8 cellular contexts compared by ENCODE assay signal in the genomic region with DNA sequence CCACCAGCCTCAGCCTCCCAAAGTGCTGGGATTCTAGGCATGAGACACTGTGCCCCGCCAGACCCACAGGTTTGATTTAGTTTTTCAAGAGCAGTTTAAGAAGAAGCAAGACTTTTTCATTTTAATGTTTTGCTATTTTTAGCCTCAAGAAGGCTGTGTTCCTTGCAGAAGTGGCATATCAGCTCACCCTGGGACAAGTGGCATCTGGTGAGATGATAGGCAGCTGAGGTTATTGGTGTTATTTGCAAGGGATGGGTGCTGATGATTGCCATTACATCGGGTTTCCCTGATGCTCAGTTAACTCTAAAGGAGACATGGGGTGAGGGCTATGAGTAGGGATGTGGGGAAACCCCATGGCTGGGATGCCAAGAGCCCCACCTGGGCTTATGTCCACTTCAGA.
"Had no signal": no experiment of that assay in that cellular context is flagged by ENCODE, and none has a peak within 500 bp of the region (broad histone marks: within the 10 kb centered on the region; RNA-seq: fewer than 3 reads in every experiment).

No MANE protein-coding gene starts in this region.

- H3K4me3 ChIP-seq: GM12878 had no signal

- DNase-seq: GDM1, GF-D8 had no signal

- FAIRE-seq: G401.6, GM12878, GM12891, GM12892, GM18507, GM19239 had no signal

- ATAC-seq: GM12878 had no signal
